Comparison of ENCODE assay signal across 1 cellular context in the genomic region with DNA sequence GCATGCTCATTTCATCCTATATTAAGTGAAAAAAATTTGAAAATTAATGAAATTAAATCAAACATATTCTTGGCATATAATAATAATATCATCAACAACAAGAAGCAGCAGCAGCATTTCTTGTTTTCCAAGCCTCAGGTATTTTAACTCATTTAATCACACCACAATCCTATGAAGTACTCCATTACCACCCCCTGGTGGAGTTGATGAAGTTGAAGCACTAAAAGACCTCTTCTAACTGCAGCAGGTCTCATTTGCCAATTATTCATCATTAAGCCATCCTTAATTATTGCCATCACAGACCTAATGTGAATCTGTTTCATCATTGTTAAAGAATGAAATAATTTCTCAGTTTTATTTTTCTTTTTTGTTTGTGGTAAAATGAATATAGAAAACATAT.
TF ChIP-seq lines count a peak whose summit lies in the region.

No MANE protein-coding gene starts in this region.

TF ChIP-seq in GM23338, 12 proteins besides CTCF, POLR2A, EP300 and RAD21 (continued from another document):
- no peak for TF ChIP-seq ZNF462 (CRISPR knock-in tag; IDR thresholded peaks at IDR 0.05)
- no peak for TF ChIP-seq JUNB (IDR thresholded peaks at IDR 0.05; ENCODE audit: unreplicated experiment)
- no peak for TF ChIP-seq STAT1 (IDR thresholded peaks at IDR 0.05; ENCODE audit: unreplicated experiment)
- TF ChIP-seq NANOG (IDR thresholded peaks at IDR 0.05; ENCODE audit: borderline replicate concordance), result no peak
